12 cellular contexts compared by ENCODE assay signal in genomic region chr3:58537412-58538301, GRCh38. TPM values are rescaled to one million over a fixed set of nuclear protein-coding genes. Genes with fewer than 3 reads are reported as not detected.
A peak's percentile ranks its signal among the peaks of the same experiment; 100 is the strongest.
DNase-seq lines count a peak whose midpoint lies in the region; ATAC-seq and TF ChIP-seq lines count a peak whose summit lies in the region.
"Had no signal": no experiment of that assay in that cellular context is flagged by ENCODE, and none has a peak within 500 bp of the region (broad histone marks: within the 10 kb centered on the region; RNA-seq: fewer than 3 reads in every experiment).

No MANE protein-coding gene starts in this region.

- no peaks in the 10 kb centered on the region for H3K9me3 ChIP-seq in ascending aorta

- DNase-seq in GM03348 (ENCODE audit: low spot score): peak; percentile 6
- no peak for DNase-seq in ascending aorta (ENCODE audit: low spot score in 2 of 2)
- DNase-seq in sciatic nerve (ENCODE audit: low spot score): no peak
- no peak for DNase-seq in kidney tubule cell (ENCODE audit: low spot score)
- DNase-seq in DMS153 treated with DMSO at 0.1 percent for 48 hours (lab: John Stamatoyannopoulos, UW; ENCODE audit: unreplicated experiment): no peak
- DNase-seq: CD4-positive, CD25-positive, alpha-beta regulatory T cell; naive B cell; NCI-H1694 had no signal

- peaks cover 5 to 14% of the 10 kb centered on the region in 2 donors for H3K36me3 ChIP-seq in ascending aorta

- ATAC-seq in sciatic nerve: peak; percentile 29
- no peak for ATAC-seq in HG02759 (IDR thresholded peaks at IDR 0.05; ENCODE audit: unreplicated experiment)
- ATAC-seq in HG02678 (IDR thresholded peaks at IDR 0.05; ENCODE audit: unreplicated experiment): no peak

- no peak for TF ChIP-seq CTCF in ascending aorta (IDR thresholded peaks at IDR 0.05)

- peaks cover 0 to 9% of the 10 kb centered on the region in 2 donors for H3K4me1 ChIP-seq in ascending aorta

- intact Hi-C loops in ascending aorta (cut with DNase I): no loop called here
- intact Hi-C loops in sciatic nerve (cut with DNase I): no loop called here

- no peak overlapping the region for H3K4me3 ChIP-seq in ascending aorta

- H3K27me3 ChIP-seq in ascending aorta (no peaks in the 10 kb centered on the region), layer of hippocampus (ENCODE audit: control insufficient read depth, insufficient read depth, low read length) (no peaks in the 10 kb centered on the region)

- H3K27ac ChIP-seq in ascending aorta (peak overlapping the region; percentile 64 to 71), layer of hippocampus (ENCODE audit: low read depth, low read length) (peak overlapping the region; percentile 60)
- H3K27ac ChIP-seq: HL-60 had no signal

RNA-seq across cellular contexts. Expression of gene ACOX2, which starts 0.7 kb away (rescaled TPM):
- total RNA-seq in ascending aorta (32.6 TPM), sciatic nerve (31.0 TPM)
- total RNA-seq: CD4-positive, CD25-positive, alpha-beta regulatory T cell had no signal

RNA-seq across cellular contexts. Expression of gene FAM107A, which starts 39.5 kb away (rescaled TPM):
- 93.4 TPM for total RNA-seq in ascending aorta
- total RNA-seq in sciatic nerve: 38.3 TPM
- total RNA-seq: CD4-positive, CD25-positive, alpha-beta regulatory T cell had no signal

RNA-seq across cellular contexts. Expression of gene KCTD6, which starts 45.8 kb away (rescaled TPM):
- total RNA-seq in ascending aorta: 6.6 TPM
- total RNA-seq in sciatic nerve: 13.7 TPM
